Comparison of ENCODE assay signal across 8 cellular contexts in the genomic region with DNA sequence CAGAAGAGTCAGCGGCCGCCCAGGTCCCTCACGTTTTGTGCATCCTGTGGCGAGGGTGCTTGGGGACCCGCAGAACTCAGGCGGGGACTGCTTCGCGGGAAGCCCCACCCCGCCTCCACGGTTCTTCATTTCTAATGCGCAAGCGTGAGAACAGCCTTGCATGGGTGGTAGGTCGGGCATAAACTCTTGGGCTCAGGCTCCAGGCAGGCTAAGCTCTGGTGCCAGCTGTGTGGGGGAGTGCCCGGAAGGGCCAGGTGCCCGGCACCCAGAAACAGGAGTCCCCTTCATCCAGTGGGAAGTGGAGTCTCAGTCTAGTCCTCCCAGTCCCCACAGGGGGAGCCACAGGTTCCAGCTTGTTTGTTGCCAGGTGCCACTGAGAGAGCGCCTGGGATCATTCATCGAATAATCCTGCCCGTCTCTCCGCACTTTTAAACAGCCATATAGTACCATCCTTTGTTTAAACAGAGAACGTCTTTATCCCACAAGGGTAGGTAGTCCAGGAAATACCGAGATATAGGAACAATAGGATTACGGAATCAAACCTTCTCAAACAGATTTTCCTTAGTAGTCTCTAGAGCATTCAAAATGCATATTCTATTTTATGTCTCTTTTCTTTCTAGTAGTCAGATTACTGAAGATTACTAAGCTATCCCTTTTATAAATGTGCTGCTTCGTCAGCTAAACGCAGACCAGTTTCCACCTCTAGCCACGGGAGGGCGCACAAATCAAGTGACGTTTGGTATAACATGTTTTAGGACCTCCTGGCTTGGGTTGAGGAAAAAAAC. TPM values are rescaled to one million over a fixed set of nuclear protein-coding genes. Genes with fewer than 3 reads are reported as not detected.
DNase-seq lines count a peak whose midpoint lies in the region; ATAC-seq and TF ChIP-seq lines count a peak whose summit lies in the region.

No MANE protein-coding gene starts in this region.

- peak; percentile 58 for TF ChIP-seq RAD21 in IMR-90 (IDR thresholded peaks at IDR 0.05; ENCODE audit: low read length)

- no peak overlapping the region for H4K91ac ChIP-seq in IMR-90 (ENCODE audit: insufficient read depth, low read depth, low read length)

- BruUV-seq in IMR-90 (replicated peaks; lab: Mats Ljungman, UMichigan): no TSS peak

- 19% methylated on average over 11 of the region's 27 CpGs; no CpG with 5 or more reads in 1 of the 2 experiments for WGBS in IMR-90 (ENCODE audit: extremely low coverage in 2 of 2, insufficient read length in 1 of 2), 2 experiments

- no peaks in the 10 kb centered on the region for H3K9me1 ChIP-seq in IMR-90 (ENCODE audit: insufficient read depth, low read length)

- H3K18ac ChIP-seq in IMR-90 (ENCODE audit: low read depth, low read length): no peak overlapping the region

- H3K36me3 ChIP-seq in IMR-90 (ENCODE audit: control insufficient read depth, insufficient read depth, low read length) (no peaks in the 10 kb centered on the region), OCI-LY3 (replicated peaks; ENCODE audit: low read depth, low read length) (no peaks in the 10 kb centered on the region)

- POLR2A ChIA-PET in CD4-positive, alpha-beta T cell (lab: Charles Lee): interaction anchor here (1.4 to 4.2 kb wide), 5 partner anchors 9 to 1028 kb away, joined by 4 to 23 read pairs (median 7); a partner anchor contains a TSS
- POLR2A ChIA-PET in IMR-90 (lab: Charles Lee; ENCODE audit: unreplicated experiment): no interaction called here

- H3K4me3 ChIP-seq in IMR-90 (ENCODE audit: insufficient read depth, low read depth, low read length) (peak overlapping the region; percentile 37), OCI-LY3 (ENCODE audit: low read length) (peak overlapping the region; percentile 84)

- no peak overlapping the region for H2BK15ac ChIP-seq in IMR-90 (ENCODE audit: low read depth, low read length)

- H2AFZ ChIP-seq in IMR-90 (replicated peaks; ENCODE audit: low read length, poor library complexity): peak overlapping the region; percentile 91
- peak overlapping the region; percentile 99 for H2AFZ ChIP-seq in OCI-LY3 (ENCODE audit: low read depth, low read length)

- H3K27me3 ChIP-seq in CD4-positive, alpha-beta T cell (ENCODE audit: control insufficient read depth, insufficient read depth, low read length): no peaks in the 10 kb centered on the region
- peaks cover 17% of the 10 kb centered on the region for H3K27me3 ChIP-seq in IMR-90 (ENCODE audit: control insufficient read depth, insufficient read depth, low read length)
- H3K27me3 ChIP-seq in OCI-LY3 (ENCODE audit: low read depth, low read length): no peaks in the 10 kb centered on the region

- H2BK5ac ChIP-seq in IMR-90 (ENCODE audit: low read depth, low read length, poor library complexity, severe bottlenecking): no peak overlapping the region

- no peak overlapping the region for H4K5ac ChIP-seq in IMR-90 (ENCODE audit: low read depth, low read length)

- H3K4me1 Mint-ChIP-seq in CD4-positive, alpha-beta T cell (ENCODE audit: low read depth): peaks cover 4% of the 10 kb centered on the region

- H2AK5ac ChIP-seq in IMR-90 (ENCODE audit: low read depth, low read length): no peak overlapping the region

- intact Hi-C loops in CD4-positive, alpha-beta T cell (cut with DNase I, micrococcal nuclease): loop anchor here (1.0 to 5.0 kb wide), 2 partner anchors 64 to 163 kb away; a partner anchor contains a TSS
- intact Hi-C loops in IMR-90 (cut with micrococcal nuclease): loop anchor here (1.0 kb wide), 1 partner anchor 163 kb away; no protein-coding TSS in a partner anchor

- no peak overlapping the region for H3K23ac ChIP-seq in IMR-90 (ENCODE audit: low read depth, low read length)

- H3K4ac ChIP-seq in IMR-90 (ENCODE audit: low read depth, low read length): no peak overlapping the region; the same call in 1 of the 2 replicates

- H3K27ac ChIP-seq in CD4-positive, alpha-beta T cell (ENCODE audit: low read depth, low read length): peak overlapping the region; percentile 50
- H3K27ac ChIP-seq in IMR-90 (ENCODE audit: insufficient read depth, low read length) (no peak overlapping the region), OCI-LY3 (ENCODE audit: low read length) (peak overlapping the region; percentile 85), epithelial cell of prostate (peak overlapping the region; percentile 48)

- H2AK9ac ChIP-seq in IMR-90 (replicated peaks; ENCODE audit: low read depth, low read length, poor library complexity): peak overlapping the region; percentile 71

- H3K9ac ChIP-seq in IMR-90 (ENCODE audit: low read depth, low read length) (peak overlapping the region; percentile 1), OCI-LY3 (ENCODE audit: low read length) (peak overlapping the region; percentile 83)

- H3K56ac ChIP-seq in IMR-90 (ENCODE audit: extremely low read depth, insufficient read depth, low read length): no peak overlapping the region

- H3K4me2 ChIP-seq in IMR-90 (ENCODE audit: low read depth, low read length): peak overlapping the region; percentile 59
- peak overlapping the region; percentile 94 for H3K4me2 ChIP-seq in OCI-LY3 (ENCODE audit: low read length)

- H2BK20ac ChIP-seq in IMR-90 (ENCODE audit: low read depth, low read length): no peak overlapping the region

- no peaks in the 10 kb centered on the region for H3K36me3 Mint-ChIP-seq in CD4-positive, alpha-beta T cell (ENCODE audit: low read depth)

- no peak overlapping the region for H3K14ac ChIP-seq in IMR-90 (replicated peaks; ENCODE audit: low read depth, low read length)

- H3K4me1 ChIP-seq in IMR-90 (ENCODE audit: control insufficient read depth, insufficient read depth, low read length): 0 out of 2 replicates have a peak, but pooled peaks cover 2% of the 10 kb centered on the region
- H3K4me1 ChIP-seq in OCI-LY3 (ENCODE audit: low read length): peaks cover 17% of the 10 kb centered on the region

- no peaks in the 10 kb centered on the region for H4K20me1 ChIP-seq in IMR-90 (ENCODE audit: insufficient read depth, low read length)
- H4K20me1 ChIP-seq in OCI-LY3 (ENCODE audit: insufficient read depth, low read length): no peaks in the 10 kb centered on the region

- no peaks in the 10 kb centered on the region for H3K27me3 Mint-ChIP-seq in CD4-positive, alpha-beta T cell

- H3K9me3 ChIP-seq in CD4-positive, alpha-beta T cell (ENCODE audit: control insufficient read depth, low read length): no peaks in the 10 kb centered on the region
- H3K9me3 ChIP-seq in IMR-90 (ENCODE audit: control insufficient read depth, insufficient read depth, low read length) (no peaks in the 10 kb centered on the region), OCI-LY3 (ENCODE audit: insufficient read depth, low read length) (no peaks in the 10 kb centered on the region)

- H3K79me1 ChIP-seq in IMR-90 (ENCODE audit: low read depth in 1 of 2, low read length in 2 of 2): no peaks in the 10 kb centered on the region

- H3K9me3 Mint-ChIP-seq in CD4-positive, alpha-beta T cell: no peaks in the 10 kb centered on the region

- H3K27ac Mint-ChIP-seq in CD4-positive, alpha-beta T cell: peak overlapping the region; percentile 81

- CTCF ChIA-PET in CD4-positive, alpha-beta T cell (lab: Charles Lee): interaction anchor here (0.6 to 2.8 kb wide), 11 partner anchors 9 to 163 kb away, joined by 3 to 30 read pairs (median 4); a partner anchor contains a TSS
- CTCF ChIA-PET in IMR-90 (lab: Yijun Ruan, JAX): interaction anchor here (0.5 to 4.3 kb wide), 17 partner anchors 9 to 171 kb away, joined by 3 to 25 read pairs (median 4); no protein-coding TSS in a partner anchor

- no peaks in the 10 kb centered on the region for H3K79me2 ChIP-seq in OCI-LY3 (ENCODE audit: low read length)

- DNase-seq in CD4-positive, alpha-beta T cell: peak; percentile 38 to 68 (median 56)
- DNase-seq in GM20000 (ENCODE audit: low spot score) (peak; percentile 41), IMR-90 (peak; percentile 64), epithelial cell of prostate (ENCODE audit: low read depth, low spot score) (no peak), mucosa of gallbladder (ENCODE audit: low spot score) (peak; percentile 64)
- peak; percentile 76 for DNase-seq in activated T-cell treated with anti-CD3 and anti-CD28 coated beads, Interleukin-2, amount 50 U/mL, for 1 hour
- DNase-seq in stimulated activated CD8-positive, alpha-beta memory T cell treated with anti-CD3 and anti-CD28 coated beads, Interleukin-7, amount 100 ng/mL, for 4 hours (ENCODE audit: low read depth in 2 of 2): peak; percentile 37 to 54

- dilution Hi-C loops in IMR-90 (cut with HindIII; ENCODE audit: low sequenced_read_pairs, unreplicated experiment): no loop called here

- peak overlapping the region; percentile 30; the same call in 1 of the 2 replicates for H2BK120ac ChIP-seq in IMR-90 (ENCODE audit: low read depth, low read length)

- H3K4me3 Mint-ChIP-seq in CD4-positive, alpha-beta T cell: peak overlapping the region; percentile 87

- TF ChIP-seq CTCF in CD4-positive, alpha-beta T cell (IDR thresholded peaks at IDR 0.05): peak; percentile 70
- peak; percentile 38 for TF ChIP-seq CTCF in GM20000 (IDR thresholded peaks at IDR 0.05; ENCODE audit: extremely low read depth, missing control alignments)
- TF ChIP-seq CTCF in IMR-90 (conservative IDR thresholded peaks at IDR 0.05; ENCODE audit: low read depth, low read length): peak; percentile 71
- TF ChIP-seq CTCF in OCI-LY3 (IDR thresholded peaks at IDR 0.05; ENCODE audit: low read depth, low read length): peak; percentile 70

- TF ChIP-seq POLR2A in IMR-90 (IDR thresholded peaks at IDR 0.05; ENCODE audit: low read depth, low read length): no peak

- H4K8ac ChIP-seq in IMR-90 (ENCODE audit: low read depth in 2 of 2, low read length in 2 of 2): peak overlapping the region in 1 of 2 experiments; percentile 43; a peak in 1 of 4 replicates

- in situ Hi-C loops in IMR-90 (cut with MboI; ENCODE audit: low sequenced_read_pairs): no loop called here

- peak; percentile 84 for ATAC-seq in CD4-positive, alpha-beta T cell (ENCODE audit: poor library complexity)
- peak; percentile 90 for ATAC-seq in IMR-90 (ENCODE audit: low read depth)

TF ChIP-seq in IMR-90, 13 proteins besides CTCF, POLR2A, EP300 and RAD21 (continues in another document):
- no peak for TF ChIP-seq CHD1 (IDR thresholded peaks at IDR 0.05; ENCODE audit: low read depth, low read length)
- no peak for TF ChIP-seq BHLHE40 (IDR thresholded peaks at IDR 0.05; ENCODE audit: low read depth, low read length)
- no peak for TF ChIP-seq RCOR1 (IDR thresholded peaks at IDR 0.05; ENCODE audit: insufficient replicate concordance, low read length)
- TF ChIP-seq, protein P1, sequence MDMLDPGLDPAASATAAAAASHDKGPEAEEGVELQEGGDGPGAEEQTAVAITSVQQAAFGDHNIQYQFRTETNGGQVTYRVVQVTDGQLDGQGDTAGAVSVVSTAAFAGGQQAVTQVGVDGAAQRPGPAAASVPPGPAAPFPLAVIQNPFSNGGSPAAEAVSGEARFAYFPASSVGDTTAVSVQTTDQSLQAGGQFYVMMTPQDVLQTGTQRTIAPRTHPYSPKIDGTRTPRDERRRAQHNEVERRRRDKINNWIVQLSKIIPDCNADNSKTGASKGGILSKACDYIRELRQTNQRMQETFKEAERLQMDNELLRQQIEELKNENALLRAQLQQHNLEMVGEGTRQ (IDR thresholded peaks at IDR 0.05; ENCODE audit: low read depth, low read length): no peak

RNA-seq across cellular contexts. Expression of a gene that starts 12.7 kb away (rescaled TPM):
- total RNA-seq in CD4-positive, alpha-beta T cell: 100 to 1,000 TPM; 104 to 110 TPM
- 132 and 147 TPM in 2 replicates for total RNA-seq in IMR-90 (2012; rRNA removed)
- 116 and 149 TPM in 2 replicates for polyA plus RNA-seq in IMR-90 (2012; rRNA removed)
- polyA plus RNA-seq in IMR-90 (2012; cell fraction: cytosol; rRNA removed): 44.7 and 152 TPM in 2 replicates
- 23.9 and 112 TPM in 2 replicates for polyA plus RNA-seq in IMR-90 (2012; cell fraction: nucleus; rRNA removed; ENCODE audit: low replicate concordance)
- total RNA-seq in mucosa of gallbladder: 88.2 TPM
